8 cellular contexts compared by ENCODE assay signal in genomic region chr11:83162377-83162776, GRCh38. TPM values are rescaled to one million over a fixed set of nuclear protein-coding genes. Genes with fewer than 3 reads are reported as not detected.
DNase-seq lines count a peak whose midpoint lies in the region; ATAC-seq and TF ChIP-seq lines count a peak whose summit lies in the region.
"Had no signal": no experiment of that assay in that cellular context is flagged by ENCODE, and none has a peak within 500 bp of the region (broad histone marks: within the 10 kb centered on the region; RNA-seq: fewer than 3 reads in every experiment).

No MANE protein-coding gene starts in this region.

- TF ChIP-seq CTCF in spleen (IDR thresholded peaks at IDR 0.05 in 8 of 11, conservative IDR thresholded peaks at IDR 0.05 in 3 of 11): no peak

- peak overlapping the region in 7 of 8 donors; percentile 33 to 100 (median 99) for H3K27ac ChIP-seq in spleen

- peak overlapping the region in 2 of 8 donors; percentile 0 to 90 for H3K4me3 ChIP-seq in spleen
- H3K4me3 ChIP-seq: skin epidermis had no signal

- H3K4me1 ChIP-seq in spleen: peaks cover 41 to 81% (median 62%) of the 10 kb centered on the region in 6 donors

- no peaks in the 10 kb centered on the region for H3K27me3 ChIP-seq in spleen (replicated peaks in 1 of 7)

- peak; percentile 54 for ATAC-seq in GM19395 (IDR thresholded peaks at IDR 0.05; ENCODE audit: unreplicated experiment)
- peak; percentile 46 for ATAC-seq in HG03108 (IDR thresholded peaks at IDR 0.05; ENCODE audit: unreplicated experiment)
- peak; percentile 61 for ATAC-seq in activated naive CD8-positive, alpha-beta T cell treated with anti-CD3 and anti-CD28 coated beads, Interleukin-2, amount 50 U/mL, for 24 hours

- intact Hi-C loops in spleen (cut with DNase I; ENCODE audit: low total_unique reads): no loop called here

- no peaks in the 10 kb centered on the region for H3K9me3 ChIP-seq in spleen

- TF ChIP-seq POLR2A in spleen (IDR thresholded peaks at IDR 0.05): no peak

- H3K27ac Mint-ChIP-seq in activated naive CD8-positive, alpha-beta T cell treated with anti-CD3 and anti-CD28 coated beads, Interleukin-2, amount 50 U/mL, for 24 hours: peak overlapping the region; percentile 78

- H3K36me3 Mint-ChIP-seq in activated naive CD8-positive, alpha-beta T cell treated with anti-CD3 and anti-CD28 coated beads, Interleukin-2, amount 50 U/mL, for 24 hours (ENCODE audit: low read depth): peaks cover 75% of the 10 kb centered on the region

- peak overlapping the region; percentile 69 for H3K4me3 Mint-ChIP-seq in activated naive CD8-positive, alpha-beta T cell treated with anti-CD3 and anti-CD28 coated beads, Interleukin-2, amount 50 U/mL, for 24 hours

- DNase-seq in activated naive CD8-positive, alpha-beta T cell treated with anti-CD3 and anti-CD28 coated beads, Interleukin-2, amount 50 U/mL, for 24 hours: no peak
- DNase-seq in spleen: no peak
- no peak for DNase-seq in stimulated activated CD4-positive, alpha-beta T cell treated with anti-CD3 and anti-CD28 coated beads, Interleukin-12 subunit alpha, Interleukin-12 subunit beta, amount 100 ng/mL, for 4 hours
- no peak for DNase-seq in T-helper 9 cell
- no peak for DNase-seq in amygdala (lab: John Stamatoyannopoulos, UW)

- H3K27me3 Mint-ChIP-seq in activated naive CD8-positive, alpha-beta T cell treated with anti-CD3 and anti-CD28 coated beads, Interleukin-2, amount 50 U/mL, for 24 hours: no peaks in the 10 kb centered on the region

- 59 to 75% (median 67%) methylated on average over 2 of the region's 2 CpGs for WGBS in spleen, 5 donors

- H3K36me3 ChIP-seq in spleen: peaks cover 3 to 57% (median 32%) of the 10 kb centered on the region in 6 donors

- no peaks in the 10 kb centered on the region for H3K9me3 Mint-ChIP-seq in activated naive CD8-positive, alpha-beta T cell treated with anti-CD3 and anti-CD28 coated beads, Interleukin-2, amount 50 U/mL, for 24 hours

- peaks cover 65% of the 10 kb centered on the region for H3K4me1 Mint-ChIP-seq in activated naive CD8-positive, alpha-beta T cell treated with anti-CD3 and anti-CD28 coated beads, Interleukin-2, amount 50 U/mL, for 24 hours

RNA-seq across cellular contexts. Expression of gene PCF11, which starts 5.4 kb away (rescaled TPM):
- 100 to 1,000 TPM in 2 of 7 donors, 10 to 100 TPM in 5; 80.0 to 120 (median 96.8) TPM for total RNA-seq in spleen
- 10 to 100 TPM; 34.4 to 38.4 (median 36.5) TPM for polyA plus RNA-seq in spleen

RNA-seq across cellular contexts. Expression of gene ANKRD42, which starts 31.1 kb away (rescaled TPM):
- total RNA-seq in spleen: 1 to 10 TPM; 5.9 to 8.6 (median 7.3) TPM
- 1 to 10 TPM; 2.8 to 4.5 (median 3.2) TPM for polyA plus RNA-seq in spleen
